Comparison of ENCODE assay signal across 8 cellular contexts in genomic region chr2:28390857-28391563, GRCh38. TPM values are rescaled to one million over a fixed set of nuclear protein-coding genes. Genes with fewer than 3 reads are reported as not detected.
DNase-seq lines count a peak whose midpoint lies in the region; ATAC-seq and TF ChIP-seq lines count a peak whose summit lies in the region.

No MANE protein-coding gene starts in this region.

- H3K4me1 ChIP-seq in CD4-positive, CD25-positive, alpha-beta regulatory T cell (ENCODE audit: control insufficient read depth, insufficient read depth, low read length, poor library complexity, severe bottlenecking): peaks cover 37% of the 10 kb centered on the region
- H3K4me1 ChIP-seq in GM23248 (ENCODE audit: insufficient read depth) (peaks cover 29% of the 10 kb centered on the region), mucosa of descending colon (ENCODE audit: low read depth) (peaks cover 10% of the 10 kb centered on the region)

- no peaks in the 10 kb centered on the region for H3K27me3 ChIP-seq in CD4-positive, CD25-positive, alpha-beta regulatory T cell (ENCODE audit: control insufficient read depth, insufficient read depth, low read length)
- H3K27me3 ChIP-seq in GM23248 (replicated peaks; ENCODE audit: insufficient read depth): no peaks in the 10 kb centered on the region

- H4K20me1 ChIP-seq in GM23248 (ENCODE audit: insufficient read depth): no peaks in the 10 kb centered on the region

- H3K4me3 Mint-ChIP-seq in CD4-positive, CD25-positive, alpha-beta regulatory T cell: peak overlapping the region; percentile 91 to 98 (median 94)
- peak overlapping the region in 2 of 3 donors; percentile 80 to 85 for H3K4me3 Mint-ChIP-seq in T-cell

- no peaks in the 10 kb centered on the region for H3K9me2 ChIP-seq in GM23248 (ENCODE audit: insufficient read depth)

- peaks cover 31% of the 10 kb centered on the region for H3K79me2 ChIP-seq in GM23248 (ENCODE audit: insufficient read depth)

- no peak for TF ChIP-seq CTCF in epithelial cell of proximal tubule (conservative IDR thresholded peaks at IDR 0.05; ENCODE audit: low read depth, low read length)
- TF ChIP-seq CTCF in mucosa of descending colon (IDR thresholded peaks at IDR 0.05): no peak

- POLR2A ChIA-PET in T-cell (lab: Charles Lee): interaction anchor here in 1 of 2 donors (0.6 to 1.1 kb wide), 5 partner anchors 12 to 1863 kb away, joined by 3 to 6 read pairs (median 5); no protein-coding TSS in a partner anchor

- no peak for ATAC-seq in CD4-positive, CD25-positive, alpha-beta regulatory T cell (ENCODE audit: low read depth in 2 of 2)
- ATAC-seq in T-cell (replicated peaks in 1 of 4) (no peak), mucosa of descending colon (peak; percentile 34), HG02798 (IDR thresholded peaks at IDR 0.05; ENCODE audit: poor library complexity, unreplicated experiment) (no peak)

- CTCF ChIA-PET in T-cell (lab: Charles Lee): interaction anchor here (0.6 to 1.6 kb wide), 5 partner anchors 12 to 524 kb away, joined by 3 to 5 read pairs (median 4); no protein-coding TSS in a partner anchor

- intact Hi-C loops in mucosa of descending colon (cut with DNase I, micrococcal nuclease): no loop called here

- no peaks in the 10 kb centered on the region for H3K36me3 ChIP-seq in CD4-positive, CD25-positive, alpha-beta regulatory T cell (ENCODE audit: control insufficient read depth, insufficient read depth, low read length)
- H3K36me3 ChIP-seq in GM23248 (ENCODE audit: low read depth) (0 out of 2 replicates have a peak, but pooled peaks cover 2% of the 10 kb centered on the region), mucosa of descending colon (ENCODE audit: low read depth) (no peaks in the 10 kb centered on the region)

- H3F3A ChIP-seq in GM23248 (ENCODE audit: insufficient read depth): peaks cover 38% of the 10 kb centered on the region

- peaks cover 4% of the 10 kb centered on the region for H3K36me3 Mint-ChIP-seq in CD4-positive, CD25-positive, alpha-beta regulatory T cell
- no peaks in the 10 kb centered on the region for H3K36me3 Mint-ChIP-seq in T-cell

- H3K9me3 Mint-ChIP-seq in CD4-positive, CD25-positive, alpha-beta regulatory T cell: peaks cover 0 to 1% (median 0%) of the 10 kb centered on the region in 7 donors
- H3K9me3 Mint-ChIP-seq in T-cell: no peaks in the 10 kb centered on the region

- H3K9ac ChIP-seq in GM23248: peak overlapping the region; percentile 99

- H3K4me3 ChIP-seq in CD4-positive, CD25-positive, alpha-beta regulatory T cell (ENCODE audit: low read depth, low read length): peak overlapping the region; percentile 92
- H3K4me3 ChIP-seq in GM23248 (peak overlapping the region; percentile 95), epithelial cell of proximal tubule (ENCODE audit: low read depth, low read length) (peak overlapping the region; percentile 77), mucosa of descending colon (peak overlapping the region; percentile 30)

- peak in 1 of 3 donors; percentile 34 for DNase-seq in CD4-positive, CD25-positive, alpha-beta regulatory T cell
- peak; percentile 88 for DNase-seq in GM23248
- DNase-seq in T-cell: peak in 1 of 34 experiments; percentile 25
- DNase-seq in epithelial cell of proximal tubule (ENCODE audit: low read depth): no peak
- DNase-seq in mucosa of descending colon: peak; percentile 82 to 90 (median 90)
- DNase-seq in ureter (ENCODE audit: low spot score): peak; percentile 85
- DNase-seq in effector CD4-positive, alpha-beta T cell: no peak

- peak overlapping the region; percentile 77 to 94 (median 94) for H3K27ac Mint-ChIP-seq in CD4-positive, CD25-positive, alpha-beta regulatory T cell
- H3K27ac Mint-ChIP-seq in T-cell: peak overlapping the region; percentile 79 to 81

- H3K27me3 Mint-ChIP-seq in CD4-positive, CD25-positive, alpha-beta regulatory T cell: peaks cover 13% of the 10 kb centered on the region
- H3K27me3 Mint-ChIP-seq in T-cell: no peaks in the 10 kb centered on the region

- H3K4me2 ChIP-seq in GM23248 (ENCODE audit: unreplicated experiment): peak overlapping the region; percentile 89

- 1% methylated on average over 40 to 41 of the region's 41 CpGs for WGBS in GM23248 (ENCODE audit: low coverage in 1 of 2, low lambda C conversion rate in 2 of 2, missing lambda C conversion rate in 2 of 2), 2 experiments

- H3K9me3 ChIP-seq in CD4-positive, CD25-positive, alpha-beta regulatory T cell (ENCODE audit: control insufficient read depth in 2 of 2, low read length in 2 of 2): no peaks in the 10 kb centered on the region
- H3K9me3 ChIP-seq in GM23248 (ENCODE audit: low read depth) (no peaks in the 10 kb centered on the region), mucosa of descending colon (no peaks in the 10 kb centered on the region)

- H3K4me1 Mint-ChIP-seq in CD4-positive, CD25-positive, alpha-beta regulatory T cell: peaks cover 0 to 22% (median 10%) of the 10 kb centered on the region in 4 donors
- H3K4me1 Mint-ChIP-seq in T-cell: peaks cover 10 to 25% (median 23%) of the 10 kb centered on the region in 3 donors

- peak overlapping the region; percentile 95 for H3K27ac ChIP-seq in CD4-positive, CD25-positive, alpha-beta regulatory T cell (ENCODE audit: insufficient read depth, low read length, poor library complexity, severe bottlenecking)
- H3K27ac ChIP-seq in GM23248: peak overlapping the region; percentile 98

- in situ Hi-C loops in GM23248 (cut with MboI): no loop called here

- H2AFZ ChIP-seq in GM23248: peak overlapping the region; percentile 52

RNA-seq across cellular contexts. Expression of gene FOSL2, which starts 1.6 kb away (rescaled TPM):
- total RNA-seq in CD4-positive, CD25-positive, alpha-beta regulatory T cell: 195 TPM
- polyA plus RNA-seq in CD4-positive, CD25-positive, alpha-beta regulatory T cell: 1 to 10 TPM; 1.9 to 3.9 (median 2.5) TPM
- total RNA-seq in GM23248 (2014; rRNA removed; shearing (Covaris generic)): 78.0 and 83.5 TPM in 2 replicates
- polyA plus RNA-seq in GM23248 (2016; fragmentation: Nextera tagmentation; extraction: Ambion mirVana): 42.4 and 45.0 TPM in 2 replicates
- total RNA-seq in T-cell (100 to 1,000 TPM in 1 of 5 donors, 10 to 100 TPM in 3, 1 to 10 TPM in 1; 9.7 to 144 (median 18.5) TPM), epithelial cell of proximal tubule (91.8 and 103 TPM in 2 replicates), mucosa of descending colon (100 to 1,000 TPM; 160 to 166 (median 162) TPM), ureter (259 TPM)

Comparison
In these comparisons a context has a peak if more than half of its experiments do, and no peak if none do; other contexts are left out.
1. DNase-seq: peak in GM23248 (single experiment), mucosa of descending colon (3 of 3) and ureter (single experiment); none in epithelial cell of proximal tubule (single experiment) and effector CD4-positive, alpha-beta T cell (single experiment).
2. H3K4me3 ChIP-seq: peak in every context shown above with its lines; median percentile 95 in GM23248; 92 in CD4-positive, CD25-positive, alpha-beta regulatory T cell; 77 in epithelial cell of proximal tubule; 30 in mucosa of descending colon.